Comparison of ENCODE assay signal across 8 cellular contexts in genomic region chr14:74324945-74325361, GRCh38. TPM values are rescaled to one million over a fixed set of nuclear protein-coding genes. Genes with fewer than 3 reads are reported as not detected.
DNase-seq lines count a peak whose midpoint lies in the region; ATAC-seq and TF ChIP-seq lines count a peak whose summit lies in the region.

No MANE protein-coding gene starts in this region.

- H3K4me3 ChIP-seq in fibroblast of pulmonary artery (replicated peaks; ENCODE audit: low read depth, low read length) (no peak overlapping the region), spleen (no peak overlapping the region)

- no peaks in the 10 kb centered on the region for H3K4me1 ChIP-seq in spleen

- 61 to 69% (median 63%) methylated on average over 3 of the region's 3 CpGs for WGBS in spleen, 5 donors

- peak; percentile 10 for DNase-seq in COR-L47 (lab: John Stamatoyannopoulos, UW)
- DNase-seq in HT1080 (ENCODE audit: low read depth): peak; percentile 31
- DNase-seq in RPMI7951 (ENCODE audit: low read depth): peak; percentile 35
- peak; percentile 58 for DNase-seq in fibroblast of pulmonary artery (ENCODE audit: low read depth)
- DNase-seq in spleen: no peak
- no peak for DNase-seq in T1000 (lab: John Stamatoyannopoulos, UW)

- intact Hi-C loops in spleen (cut with DNase I; ENCODE audit: low total_unique reads): no loop called here

- no peak overlapping the region for H3K27ac ChIP-seq in spleen

- H3K27me3 ChIP-seq in spleen (replicated peaks in 1 of 7): peaks cover 0 to 14% (median 0%) of the 10 kb centered on the region in 7 donors

- no peaks in the 10 kb centered on the region for H3K36me3 ChIP-seq in spleen

- peak; percentile 83 for TF ChIP-seq CTCF in fibroblast of pulmonary artery (IDR thresholded peaks at IDR 0.05; ENCODE audit: low read length, missing control alignments)
- TF ChIP-seq CTCF in spleen (IDR thresholded peaks at IDR 0.05 in 8 of 11, conservative IDR thresholded peaks at IDR 0.05 in 3 of 11): peak in 7 of 11 experiments; percentile 11 to 48 (median 43)

- no peaks in the 10 kb centered on the region for H3K9me3 ChIP-seq in spleen

- no peak for TF ChIP-seq POLR2A in spleen (IDR thresholded peaks at IDR 0.05)

- ATAC-seq in HG03108 (IDR thresholded peaks at IDR 0.05; ENCODE audit: unreplicated experiment) (no peak), esophagus mucosa (no peak)

RNA-seq across cellular contexts. Expression of gene ABCD4, which starts 22.2 kb away (rescaled TPM):
- 22.9 and 25.3 TPM in 2 replicates for total RNA-seq in HT1080 (2014; rRNA removed; shearing (Covaris generic))
- polyA plus RNA-seq in HT1080 (2015; cell fraction: cytosol; rRNA removed): 20.3 and 22.5 TPM in 2 replicates
- 104 TPM in 2 replicates for polyA plus RNA-seq in HT1080 (2015; cell fraction: nucleus; rRNA removed)
- total RNA-seq in RPMI7951 (2014; rRNA removed; shearing (Covaris generic)): 15.0 and 15.2 TPM in 2 replicates
- 10 to 100 TPM; 66.9 to 99.4 (median 76.3) TPM for total RNA-seq in spleen
- 10 to 100 TPM; 37.2 to 62.5 (median 61.8) TPM for polyA plus RNA-seq in spleen
- 18.1 TPM for total RNA-seq in esophagus mucosa

RNA-seq across cellular contexts. Expression of gene VRTN, which starts 23.3 kb away (rescaled TPM):
- not detected in 2 replicates for total RNA-seq in HT1080 (2014; rRNA removed; shearing (Covaris generic))
- not detected in 2 replicates for polyA plus RNA-seq in HT1080 (2015; cell fraction: cytosol; rRNA removed)
- polyA plus RNA-seq in HT1080 (2015; cell fraction: nucleus; rRNA removed): not detected in 2 replicates
- total RNA-seq in RPMI7951 (2014; rRNA removed; shearing (Covaris generic)): not detected in 2 replicates
- total RNA-seq in spleen: not detected
- polyA plus RNA-seq in spleen: under 1 TPM; 0.07 to 0.21 (median 0.10) TPM
- not detected for total RNA-seq in esophagus mucosa

Comparison
In these comparisons a context has a peak if more than half of its experiments do, and no peak if none do; other contexts are left out.
1. DNase-seq: peak in COR-L47 (single experiment), HT1080 (single experiment), RPMI7951 (single experiment) and fibroblast of pulmonary artery (single experiment); none in spleen (single experiment) and T1000 (single experiment).